Comparison of ENCODE assay signal across 8 cellular contexts in the genomic region with DNA sequence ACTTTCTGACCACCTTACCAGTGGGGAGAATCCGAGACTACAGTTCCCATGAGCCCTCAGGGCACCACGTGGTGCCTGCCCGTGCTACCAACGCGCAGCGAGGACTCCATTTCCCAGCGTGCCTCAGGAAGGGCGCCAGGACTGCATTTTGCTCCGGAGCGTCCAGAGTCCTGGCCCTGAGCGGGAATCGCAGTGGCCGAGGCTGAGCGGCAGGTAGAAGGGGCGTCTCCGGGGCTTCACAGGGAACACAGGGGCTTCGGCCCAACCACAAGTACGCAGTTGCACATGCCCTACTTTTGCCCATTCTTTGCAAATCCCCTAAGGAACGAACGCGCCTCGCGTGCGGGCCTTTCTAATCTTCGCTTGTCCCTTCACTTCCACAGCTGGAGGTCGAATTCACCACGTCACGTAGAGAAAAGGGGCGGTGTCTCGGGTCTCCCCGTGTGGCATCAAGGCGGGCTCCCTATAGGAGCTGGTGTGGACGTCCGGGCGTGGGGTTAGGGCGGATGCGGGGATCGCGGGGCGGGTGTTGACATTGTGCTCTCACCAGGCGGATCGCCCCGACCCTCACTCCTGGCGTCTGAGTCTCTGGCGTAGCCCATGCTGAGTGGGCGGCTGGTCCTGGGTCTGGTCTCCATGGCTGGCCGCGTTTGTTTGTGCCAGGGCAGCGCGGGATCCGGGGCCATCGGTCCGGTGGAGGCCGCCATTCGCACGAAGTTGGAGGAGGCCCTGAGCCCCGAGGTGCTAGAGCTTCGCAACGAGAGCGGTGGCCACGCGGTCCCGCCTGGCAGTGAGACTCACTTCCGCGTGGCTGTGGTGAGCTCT. TPM values are rescaled to one million over a fixed set of nuclear protein-coding genes. Genes with fewer than 3 reads are reported as not detected.
DNase-seq lines count a peak whose midpoint lies in the region; ATAC-seq and TF ChIP-seq lines count a peak whose summit lies in the region.

A gene with protein sequence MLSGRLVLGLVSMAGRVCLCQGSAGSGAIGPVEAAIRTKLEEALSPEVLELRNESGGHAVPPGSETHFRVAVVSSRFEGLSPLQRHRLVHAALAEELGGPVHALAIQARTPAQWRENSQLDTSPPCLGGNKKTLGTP (plus strand): TSS at position 109 of the 825 bp plus-strand sequence. CDS start 492 bp downstream, at position 601.

- peak within 1 kb of the TSS; percentile 46; the same call in 1 of the 2 replicates for H3K4me3 ChIP-seq in Karpas-422 (ENCODE audit: low read length)
- H3K4me3 ChIP-seq in fibroblast of mammary gland (ENCODE audit: control insufficient read depth, low read depth, low read length) = peak within 1 kb of the TSS; percentile 56

- DNase-seq in DMS153 (lab: John Stamatoyannopoulos, UW) (peak; percentile 95), Karpas-422 (peak; percentile 78), RWPE1 (ENCODE audit: low spot score) (peak; percentile 95), fibroblast of mammary gland (ENCODE audit: low read depth) (peak; percentile 89)
- peak; percentile 71 for DNase-seq in activated T-helper 9 cell treated with anti-CD3 and anti-CD28 coated beads, Interleukin-2, amount 50 U/mL, for 16 hours (ENCODE audit: low read depth)
- DNase-seq in naive thymus-derived CD8-positive, alpha-beta T cell = peak; percentile 66 to 89 (median 76)
- peak; percentile 61 to 80 (median 75) for DNase-seq in stimulated activated naive CD4-positive, alpha-beta T cell (lab: John Stamatoyannopoulos, UW)

- H3K9me3 Mint-ChIP-seq in naive thymus-derived CD8-positive, alpha-beta T cell = peaks cover 0 to 4% (median 0%) of the 10 kb centered on the region in 9 donors

- H3K4me2 ChIP-seq in Karpas-422 (ENCODE audit: low read depth, low read length, poor library complexity, severe bottlenecking) = peak within 1 kb of the TSS; percentile 28

- peak within 1 kb of the TSS; percentile 89 to 98 (median 96) for H3K27ac Mint-ChIP-seq in naive thymus-derived CD8-positive, alpha-beta T cell

- H3K4me1 Mint-ChIP-seq in naive thymus-derived CD8-positive, alpha-beta T cell = peaks cover 6 to 26% (median 17%) of the 10 kb centered on the region in 4 donors

- H3K79me2 ChIP-seq in Karpas-422 (ENCODE audit: low read length) = no peaks in the 10 kb centered on the region

- no peak for TF ChIP-seq CTCF in RWPE1 (conservative IDR thresholded peaks at IDR 0.05; ENCODE audit: low read depth)
- no peak for TF ChIP-seq CTCF in fibroblast of mammary gland (conservative IDR thresholded peaks at IDR 0.05; ENCODE audit: control insufficient read depth, insufficient read depth, low read depth, low read length)

- POLR2A ChIA-PET in RWPE1 (lab: Yijun Ruan, JAX; ENCODE audit: low non-redundant PET) = interaction anchor here (1.0 kb wide), 1 partner anchor 12 kb away, joined by 3 read pairs; a partner anchor contains a TSS
- POLR2A ChIA-PET in naive thymus-derived CD8-positive, alpha-beta T cell (lab: Charles Lee) = interaction anchor here (1.0 to 5.5 kb wide), 9 partner anchors 12 to 250 kb away, joined by 3 to 88 read pairs (median 4); partner anchors contain the start of genes PLEKHO1 and SF3B4

- no peaks in the 10 kb centered on the region for H3K9me3 ChIP-seq in Karpas-422 (ENCODE audit: low read length)

- H3K36me3 ChIP-seq in Karpas-422 (ENCODE audit: insufficient read depth, low read length) = no peaks in the 10 kb centered on the region

- H3K9ac ChIP-seq in Karpas-422 (ENCODE audit: low read length) = 0 out of 2 replicates have a peak within 1 kb of the TSS, but pooled peaks have one; percentile 6

- peak; percentile 97 for ATAC-seq in GM21723 (IDR thresholded peaks at IDR 0.05; ENCODE audit: unreplicated experiment)
- ATAC-seq in naive thymus-derived CD8-positive, alpha-beta T cell = peak; percentile 98 to 99

- no peak within 1 kb of the TSS for H3K27ac ChIP-seq in Karpas-422 (ENCODE audit: low read length)
- H3K27ac ChIP-seq in RWPE1 = peak within 1 kb of the TSS; percentile 86

- H3K27me3 ChIP-seq in Karpas-422 (ENCODE audit: low read length) = no peaks in the 10 kb centered on the region

- CTCF ChIA-PET in RWPE1 (lab: Yijun Ruan, JAX) = no interaction called here

- H3K4me1 ChIP-seq in Karpas-422 (ENCODE audit: low read length) = peaks cover 5% of the 10 kb centered on the region

- no peaks in the 10 kb centered on the region for H3K9me2 ChIP-seq in Karpas-422 (replicated peaks; ENCODE audit: insufficient read depth, low read length)

- H2AFZ ChIP-seq in Karpas-422 (ENCODE audit: low read length) = no peak within 1 kb of the TSS

- no peaks in the 10 kb centered on the region for H4K20me1 ChIP-seq in Karpas-422 (ENCODE audit: insufficient read depth, low read depth, low read length)

- peak within 1 kb of the TSS; percentile 85 to 96 (median 94) for H3K4me3 Mint-ChIP-seq in naive thymus-derived CD8-positive, alpha-beta T cell

- no peaks in the 10 kb centered on the region for H3K36me3 Mint-ChIP-seq in naive thymus-derived CD8-positive, alpha-beta T cell

- H3K27me3 Mint-ChIP-seq in naive thymus-derived CD8-positive, alpha-beta T cell = peaks cover 0 to 2% (median 0%) of the 10 kb centered on the region in 5 donors

RNA-seq across cellular contexts. Expression of the gene that starts here (rescaled TPM):
- 0.47 and 1.2 TPM in 2 replicates for total RNA-seq in Karpas-422 (2014; rRNA removed; shearing (Covaris generic); ENCODE audit: low replicate concordance)
- total RNA-seq in naive thymus-derived CD8-positive, alpha-beta T cell = 10 to 100 TPM; 21.1 to 21.6 TPM
- 10 to 100 TPM; 19.7 to 34.1 (median 24.3) TPM for polyA plus RNA-seq in naive thymus-derived CD8-positive, alpha-beta T cell

Comparison
In these comparisons a context has a peak if more than half of its experiments do, and no peak if none do; other contexts are left out.
1. RNA of the gene that starts here (total RNA-seq): 21.1 to 21.6 TPM in naive thymus-derived CD8-positive, alpha-beta T cell; 0.47 to 1.2 TPM in Karpas-422; every median in the first group is over 10 times any median in the second.
2. Peak in every context shown above with its lines, with median percentiles within 50 percentile points of each other: DNase-seq.